Comparison of ENCODE assay signal across 8 cellular contexts in genomic region chr20:41028359-41029149, GRCh38. TPM values are rescaled to one million over a fixed set of nuclear protein-coding genes. Genes with fewer than 3 reads are reported as not detected.
DNase-seq lines count a peak whose midpoint lies in the region; ATAC-seq, FAIRE-seq and TF ChIP-seq lines count a peak whose summit lies in the region.

TSS of gene TOP1 (plus strand) at chr20:41028822. CDS start at chr20:41029068, 246 bp downstream.

- H3K27ac Mint-ChIP-seq in activated T-cell treated with anti-CD3 and anti-CD28 coated beads, Interleukin-2, amount 50 U/mL, for 72 hours: peak within 1 kb of the TSS; percentile 100

- H3K36me3 ChIP-seq in KOPT-K1 (ENCODE audit: insufficient read depth, low read length) (peaks cover 32% of the 10 kb centered on the region), esophagus muscularis mucosa (no peaks in the 10 kb centered on the region)

- 0% methylated on average over 3 of the region's 85 CpGs for WGBS in esophagus muscularis mucosa

- no peaks in the 10 kb centered on the region for H3K9me3 ChIP-seq in KOPT-K1 (ENCODE audit: insufficient read depth, low read length, poor library complexity, severe bottlenecking)
- no peaks in the 10 kb centered on the region for H3K9me3 ChIP-seq in esophagus muscularis mucosa

- no peaks in the 10 kb centered on the region for H3K9me3 Mint-ChIP-seq in activated T-cell treated with anti-CD3 and anti-CD28 coated beads, Interleukin-2, amount 50 U/mL, for 72 hours

- TF ChIP-seq POLR2A in esophagus muscularis mucosa (IDR thresholded peaks at IDR 0.05; ENCODE audit: low read depth): peak; percentile 95

- TF ChIP-seq CTCF in esophagus muscularis mucosa (IDR thresholded peaks at IDR 0.05): peak in 1 of 3 experiments; percentile 27

- peak; percentile 90 for FAIRE-seq in RCC 7860 (lab: Jason Lieb, UNC)

- intact Hi-C loops in esophagus muscularis mucosa (cut with DNase I): loop anchor here (5.0 kb wide), 1 partner anchor 49 kb away; no protein-coding TSS in a partner anchor

- ATAC-seq in GM21786 (IDR thresholded peaks at IDR 0.05; ENCODE audit: unreplicated experiment): peak; percentile 96
- peak; percentile 96 to 97 for ATAC-seq in activated T-cell treated with anti-CD3 and anti-CD28 coated beads, Interleukin-2, amount 50 U/mL, for 72 hours (replicated peaks in 1 of 2)

- peaks cover 32 to 46% (median 42%) of the 10 kb centered on the region in 4 donors for H3K4me1 ChIP-seq in esophagus muscularis mucosa

- TF ChIP-seq EP300 in esophagus muscularis mucosa (IDR thresholded peaks at IDR 0.05): no peak

- peak within 1 kb of the TSS; percentile 95 for H3K4me3 Mint-ChIP-seq in activated T-cell treated with anti-CD3 and anti-CD28 coated beads, Interleukin-2, amount 50 U/mL, for 72 hours

- peak within 1 kb of the TSS; percentile 93 to 99 (median 98) for H3K4me3 ChIP-seq in esophagus muscularis mucosa

- H3K27ac ChIP-seq in KOPT-K1 (ENCODE audit: low read depth, low read length, poor library complexity, severe bottlenecking) (peak within 1 kb of the TSS; percentile 81), esophagus muscularis mucosa (replicated peaks in 1 of 4) (peak within 1 kb of the TSS; percentile 93 to 100 (median 98))

- H3K27me3 ChIP-seq in esophagus muscularis mucosa: no peaks in the 10 kb centered on the region

- peaks cover 50% of the 10 kb centered on the region for H3K4me1 Mint-ChIP-seq in activated T-cell treated with anti-CD3 and anti-CD28 coated beads, Interleukin-2, amount 50 U/mL, for 72 hours (ENCODE audit: low read depth)

- peaks cover 2 to 13% of the 10 kb centered on the region in 2 donors for H3K36me3 Mint-ChIP-seq in activated T-cell treated with anti-CD3 and anti-CD28 coated beads, Interleukin-2, amount 50 U/mL, for 72 hours (ENCODE audit: insufficient read depth in 2 of 2)

- H3K27me3 Mint-ChIP-seq in activated T-cell treated with anti-CD3 and anti-CD28 coated beads, Interleukin-2, amount 50 U/mL, for 72 hours (ENCODE audit: low read depth): no peaks in the 10 kb centered on the region

- DNase-seq in DMS79 (lab: John Stamatoyannopoulos, UW) (peak; percentile 85), RCC 7860 (ENCODE audit: low spot score) (peak; percentile 99), esophagus muscularis mucosa (ENCODE audit: extremely low spot score) (peak; percentile 100), myocyte (ENCODE audit: low read depth) (peak; percentile 99)
- peak; percentile 99 to 100 for DNase-seq in activated T-cell treated with anti-CD3 and anti-CD28 coated beads, Interleukin-2, amount 50 U/mL, for 72 hours
- DNase-seq in stimulated activated CD8-positive, alpha-beta memory T cell treated with anti-CD3 and anti-CD28 coated beads, Interleukin-7, amount 100 ng/mL, for 48 hours (ENCODE audit: extremely low read depth in 1 of 2, low read depth in 1 of 2): peak; percentile 100

RNA-seq across cellular contexts. Expression of gene TOP1, which starts in this region (rescaled TPM):
- 10 to 100 TPM; 78.7 to 86.1 TPM for total RNA-seq in activated T-cell treated with anti-CD3 and anti-CD28 coated beads, Interleukin-2, amount 50 U/mL, for 72 hours
- 10 to 100 TPM; 20.2 to 28.5 (median 23.0) TPM for total RNA-seq in esophagus muscularis mucosa
- total RNA-seq in myocyte: 18.8 and 23.3 TPM in 2 replicates
- polyA plus RNA-seq in myocyte (2012): 21.5 TPM

Comparison
In these comparisons a context has a peak if more than half of its experiments do, and no peak if none do; other contexts are left out.
1. Peak in every context shown above with its lines: DNase-seq, ATAC-seq, H3K4me3 ChIP-seq and H3K27ac ChIP-seq.